ENCODE assay signal across 15 cellular contexts in the genomic region with DNA sequence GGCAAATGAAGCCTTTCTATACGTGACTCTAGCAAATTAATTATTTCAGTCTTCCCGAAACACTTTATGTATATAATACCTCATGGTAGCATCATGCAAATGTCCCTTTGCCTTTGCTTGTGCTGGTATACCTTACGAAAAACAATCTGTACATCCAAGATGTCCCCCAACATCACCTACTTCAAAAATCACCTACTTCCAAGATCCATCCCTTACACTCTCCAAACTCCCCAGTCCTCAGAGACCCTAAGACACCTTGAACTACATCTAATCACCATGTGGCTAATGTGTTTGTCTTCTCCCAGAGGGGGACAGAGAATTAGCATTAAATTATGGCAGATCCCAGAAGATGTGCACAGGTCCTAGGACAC. TPM values are rescaled to one million over a fixed set of nuclear protein-coding genes. Genes with fewer than 3 reads are reported as not detected.
A peak's percentile ranks its signal among the peaks of the same experiment; 100 is the strongest.
DNase-seq lines count a peak whose midpoint lies in the region; ATAC-seq and TF ChIP-seq lines count a peak whose summit lies in the region.
"Had no signal": no experiment of that assay in that cellular context is flagged by ENCODE, and none has a peak within 500 bp of the region (broad histone marks: within the 10 kb centered on the region; RNA-seq: fewer than 3 reads in every experiment).

No MANE protein-coding gene starts in this region.

- H2AFZ ChIP-seq in DND-41 (ENCODE audit: low read depth, low read length), result no peak overlapping the region

- TF ChIP-seq CTCF in DND-41 (IDR thresholded peaks at IDR 0.05; ENCODE audit: borderline replicate concordance, extremely low read depth, low read length, poor library complexity, severe bottlenecking) (no peak), RWPE1 (conservative IDR thresholded peaks at IDR 0.05; ENCODE audit: low read depth) (peak; percentile 13), endothelial cell (IDR thresholded peaks at IDR 0.05; ENCODE audit: unreplicated experiment) (peak; percentile 9), mucosa of descending colon (IDR thresholded peaks at IDR 0.05) (no peak), osteocyte (IDR thresholded peaks at IDR 0.05) (no peak)

- POLR2A ChIA-PET in RWPE1 (lab: Yijun Ruan, JAX; ENCODE audit: low non-redundant PET), result no interaction called here

- in situ Hi-C loops in HAP-1 (cut with MboI; ENCODE audit: low sequenced_read_pairs), result no loop called here

- peaks cover under 1 to 15% (median 7%) of the 10 kb centered on the region in 11 experiments; a peak in 15 of 22 replicates for H3K9me3 ChIP-seq in BLaER1 treated with 17β-estradiol and CSF1 and Interleukin-3, amounts not matched to agents 10 nM and 100 nM (replicated peaks in 1 of 11)
- H3K9me3 ChIP-seq in DND-41 (ENCODE audit: insufficient read depth, low read length, severe bottlenecking) (no peaks in the 10 kb centered on the region), mucosa of descending colon (no peaks in the 10 kb centered on the region), HAP-1 (no peaks in the 10 kb centered on the region)
- H3K9me3 ChIP-seq: upper lobe of right lung had no signal

- CTCF ChIA-PET in RWPE1 (lab: Yijun Ruan, JAX), result interaction anchor here (0.7 kb wide), 2 partner anchors 71 to 129 kb away, joined by 3 to 8 read pairs; no protein-coding TSS in a partner anchor

- intact Hi-C loops in mucosa of descending colon (cut with DNase I, micrococcal nuclease) (no loop called here), posterior cingulate gyrus (cut with DNase I) (no loop called here)

- H3K27me3 Mint-ChIP-seq in endothelial cell (ENCODE audit: unreplicated experiment), result no peaks in the 10 kb centered on the region
- peaks cover 4% of the 10 kb centered on the region for H3K27me3 Mint-ChIP-seq in osteocyte (ENCODE audit: unreplicated experiment)

- H3K27ac Mint-ChIP-seq in endothelial cell (ENCODE audit: unreplicated experiment) (no peak overlapping the region), osteocyte (ENCODE audit: unreplicated experiment) (no peak overlapping the region)

- no peaks in the 10 kb centered on the region for H3K36me3 ChIP-seq in BLaER1 treated with 17β-estradiol and CSF1 and Interleukin-3, amounts not matched to agents 10 nM and 100 nM
- H3K36me3 ChIP-seq in DND-41 (ENCODE audit: insufficient read depth, low read length) (no peaks in the 10 kb centered on the region), mucosa of descending colon (ENCODE audit: low read depth) (no peaks in the 10 kb centered on the region), HAP-1 (replicated peaks) (no peaks in the 10 kb centered on the region)
- H3K36me3 ChIP-seq: upper lobe of right lung had no signal

- H3K36me3 Mint-ChIP-seq in endothelial cell (ENCODE audit: low read depth, unreplicated experiment), result no peaks in the 10 kb centered on the region
- H3K36me3 Mint-ChIP-seq in osteocyte (ENCODE audit: unreplicated experiment), result no peaks in the 10 kb centered on the region

- no peak overlapping the region for H3K4me3 Mint-ChIP-seq in endothelial cell (ENCODE audit: unreplicated experiment)
- no peak overlapping the region for H3K4me3 Mint-ChIP-seq in osteocyte (ENCODE audit: unreplicated experiment)

- H3K9me3 Mint-ChIP-seq in endothelial cell (ENCODE audit: unreplicated experiment) (no peaks in the 10 kb centered on the region), osteocyte (ENCODE audit: unreplicated experiment) (peaks cover 3% of the 10 kb centered on the region)

- H3K4me1 ChIP-seq in BLaER1 treated with 17β-estradiol and CSF1 and Interleukin-3, amounts not matched to agents 10 nM and 100 nM, result peaks cover 7 to 24% (median 18%) of the 10 kb centered on the region in 10 experiments
- H3K4me1 ChIP-seq in DND-41 (ENCODE audit: insufficient read depth, low read length) (peaks cover 4% of the 10 kb centered on the region; the same call in 1 of the 2 replicates), mucosa of descending colon (ENCODE audit: low read depth) (no peaks in the 10 kb centered on the region), HAP-1 (no peaks in the 10 kb centered on the region)

- H3K27me3 ChIP-seq in BLaER1 treated with 17β-estradiol and CSF1 and Interleukin-3, amounts not matched to agents 10 nM and 100 nM, result no peaks in the 10 kb centered on the region
- H3K27me3 ChIP-seq in DND-41 (ENCODE audit: insufficient read depth, low read length, poor library complexity) (no peaks in the 10 kb centered on the region), HAP-1 (ENCODE audit: low read depth) (no peaks in the 10 kb centered on the region)
- H3K27me3 ChIP-seq: upper lobe of right lung had no signal

- H3K27ac ChIP-seq in BLaER1 treated with 17β-estradiol and CSF1 and Interleukin-3, amounts not matched to agents 10 nM and 100 nM, result peak overlapping the region in 6 of 11 experiments; percentile 69 to 83 (median 76); a peak in 12 of 22 replicates
- H3K27ac ChIP-seq in DND-41 (ENCODE audit: low read length) (no peak overlapping the region), RWPE1 (no peak overlapping the region)

- H3K9ac ChIP-seq in BLaER1 treated with 17β-estradiol and CSF1 and Interleukin-3, amounts not matched to agents 10 nM and 100 nM, result peak overlapping the region in 1 of 11 experiments; percentile 73; a peak in 1 of 22 replicates
- no peak overlapping the region for H3K9ac ChIP-seq in DND-41 (ENCODE audit: low read depth, low read length)

- no peak overlapping the region for H3K4me3 ChIP-seq in BLaER1 treated with 17β-estradiol and CSF1 and Interleukin-3, amounts not matched to agents 10 nM and 100 nM
- no peak overlapping the region for H3K4me3 ChIP-seq in DND-41 (ENCODE audit: low read depth in 1 of 2, low read length in 2 of 2)
- H3K4me3 ChIP-seq in mucosa of descending colon, result no peak overlapping the region
- no peak overlapping the region for H3K4me3 ChIP-seq in HAP-1

- H4K20me1 ChIP-seq in BLaER1 treated with 17β-estradiol and CSF1 and Interleukin-3, amounts not matched to agents 10 nM and 100 nM, result no peaks in the 10 kb centered on the region
- H4K20me1 ChIP-seq in DND-41 (ENCODE audit: insufficient read depth, low read length), result no peaks in the 10 kb centered on the region

- no peak for ATAC-seq in DND-41 (ENCODE audit: insufficient read depth, low read depth)
- no peak for ATAC-seq in mucosa of descending colon

- H3K4me1 Mint-ChIP-seq in endothelial cell (ENCODE audit: unreplicated experiment) (no peaks in the 10 kb centered on the region), osteocyte (ENCODE audit: unreplicated experiment) (no peaks in the 10 kb centered on the region)

- DNase-seq in DND-41 (no peak), RWPE1 (ENCODE audit: low spot score) (no peak), endothelial cell (ENCODE audit: low spot score) (no peak), mucosa of descending colon (no peak), posterior cingulate gyrus (no peak), osteocyte (ENCODE audit: extremely low spot score, unreplicated experiment) (no peak), HAP-1 (ENCODE audit: low spot score in 2 of 2) (no peak)

- peak overlapping the region in 10 of 11 experiments; percentile 67 to 97 (median 80); a peak in 20 of 22 replicates for H3K4me2 ChIP-seq in BLaER1 treated with 17β-estradiol and CSF1 and Interleukin-3, amounts not matched to agents 10 nM and 100 nM
- peak overlapping the region; percentile 31; the same call in 1 of the 2 replicates for H3K4me2 ChIP-seq in DND-41 (ENCODE audit: insufficient read depth, low read length)

- H3K79me2 ChIP-seq in DND-41 (ENCODE audit: insufficient read depth, low read length), result no peaks in the 10 kb centered on the region

RNA-seq across cellular contexts. Expression of gene CRNN, which starts 46.5 kb away (rescaled TPM):
- total RNA-seq in endothelial cell (ENCODE audit: unreplicated experiment) (not detected), mucosa of descending colon (not detected), osteocyte (not detected in 2 replicates)
- total RNA-seq: activated T-helper 2 cell treated with anti-CD3 and anti-CD28 coated beads, Interferon-gamma antibody, Interleukin-2, Interleukin-4, amounts not matched to agents 10 μg/mL and 5 μg/mL and 100 μg/mL, durations not matched to agents 14 hours and 24 hours and 36 hours; dermis microvascular lymphatic vessel endothelial cell; fibroblast of lung; G401; left lobe of liver; myocyte; upper lobe of right lung had no signal

RNA-seq across cellular contexts. Expression of gene LCE5A, which starts 50.1 kb away (rescaled TPM):
- not detected for total RNA-seq in endothelial cell (ENCODE audit: unreplicated experiment)
- not detected for total RNA-seq in mucosa of descending colon
- not detected in 2 replicates for total RNA-seq in osteocyte
- total RNA-seq: activated T-helper 2 cell treated with anti-CD3 and anti-CD28 coated beads, Interferon-gamma antibody, Interleukin-2, Interleukin-4, amounts not matched to agents 10 μg/mL and 5 μg/mL and 100 μg/mL, durations not matched to agents 14 hours and 24 hours and 36 hours; dermis microvascular lymphatic vessel endothelial cell; fibroblast of lung; G401; left lobe of liver; myocyte; upper lobe of right lung had no signal

RNA-seq across cellular contexts. Expression of gene CRCT1, which starts 53.8 kb away (rescaled TPM):
- total RNA-seq in endothelial cell (ENCODE audit: unreplicated experiment) (not detected), mucosa of descending colon (not detected), osteocyte (not detected in 2 replicates)
- total RNA-seq: activated T-helper 2 cell treated with anti-CD3 and anti-CD28 coated beads, Interferon-gamma antibody, Interleukin-2, Interleukin-4, amounts not matched to agents 10 μg/mL and 5 μg/mL and 100 μg/mL, durations not matched to agents 14 hours and 24 hours and 36 hours; dermis microvascular lymphatic vessel endothelial cell; fibroblast of lung; G401; left lobe of liver; myocyte; upper lobe of right lung had no signal

Comparison
In these comparisons a context has a peak if more than half of its experiments do, and no peak if none do; other contexts are left out.
1. H3K27ac ChIP-seq: peak in BLaER1 treated with 17β-estradiol and CSF1 and Interleukin-3, amounts not matched to agents 10 nM and 100 nM (6 of 11); none in DND-41 (single experiment) and RWPE1 (single experiment).
2. CTCF ChIP-seq: peak in RWPE1 (single experiment) and endothelial cell (single experiment); none in DND-41 (single experiment), mucosa of descending colon (single experiment) and osteocyte (single experiment).